1 cellular context compared by ENCODE assay signal in genomic region chr6:41051873-41052272, GRCh38.
A peak's percentile ranks its signal among the peaks of the same experiment; 100 is the strongest.
TF ChIP-seq lines count a peak whose summit lies in the region.

No MANE protein-coding gene starts in this region.

TF ChIP-seq in K562, 482 proteins besides CTCF, POLR2A, EP300 and RAD21 (continues in another document):
- TF ChIP-seq PCBP1 (IDR thresholded peaks at IDR 0.05; ENCODE audit: low read depth, low read length, poor library complexity, severe bottlenecking) (no peak), CHD2 (IDR thresholded peaks at IDR 0.05; ENCODE audit: low read depth, low read length) (no peak), LARP7 (IDR thresholded peaks at IDR 0.05) (no peak), EHMT2 (IDR thresholded peaks at IDR 0.05) (peak; percentile 39; the same call in 1 of the 2 replicates), ZNF121 (CRISPR knock-in tag; conservative IDR thresholded peaks at IDR 0.05) (no peak), JUN (IDR thresholded peaks at IDR 0.05; ENCODE audit: borderline replicate concordance, low read depth, low read length) (no peak), JUN (CRISPR knock-in tag; IDR thresholded peaks at IDR 0.05; ENCODE audit: borderline replicate concordance) (no peak), HBP1 (CRISPR knock-in tag; IDR thresholded peaks at IDR 0.05) (peak; percentile 52; the same call in 1 of the 2 replicates), ZNF699 (CRISPR knock-in tag; IDR thresholded peaks at IDR 0.05; ENCODE audit: insufficient replicate concordance) (no peak), ZNF146 (CRISPR knock-in tag; IDR thresholded peaks at IDR 0.05; ENCODE audit: unreplicated experiment) (no peak), HNRNPK (IDR thresholded peaks at IDR 0.05; ENCODE audit: low read depth, low read length, poor library complexity, severe bottlenecking) (no peak), GATAD2B (IDR thresholded peaks at IDR 0.05; ENCODE audit: borderline replicate concordance) (no peak), PHTF2 (CRISPR knock-in tag; IDR thresholded peaks at IDR 0.05) (no peak), ZNF253 (CRISPR knock-in tag; conservative IDR thresholded peaks at IDR 0.05) (no peak), FOSL1 (tag; conservative IDR thresholded peaks at IDR 0.05) (no peak), RFX1 (IDR thresholded peaks at IDR 0.05) (no peak), POLR2B (IDR thresholded peaks at IDR 0.05; ENCODE audit: low read depth, partially characterized antibody) (no peak), C11orf30 (IDR thresholded peaks at IDR 0.05; ENCODE audit: low read depth) (no peak), THRAP3 (IDR thresholded peaks at IDR 0.05; ENCODE audit: borderline replicate concordance) (no peak), IRF1 (CRISPR knock-in tag; IDR thresholded peaks at IDR 0.05; ENCODE audit: borderline replicate concordance) (no peak), L3MBTL2 (IDR thresholded peaks at IDR 0.05) (no peak), ZNF707 (CRISPR knock-in tag; conservative IDR thresholded peaks at IDR 0.05) (no peak), ZNF197 (CRISPR knock-in tag; IDR thresholded peaks at IDR 0.05; ENCODE audit: low read depth) (no peak), SRSF7 (optimal IDR thresholded peaks at IDR 0.05; ENCODE audit: low read depth, low read length) (no peak), EGR1 (conservative IDR thresholded peaks at IDR 0.05) (no peak), MAX (CRISPR knock-in tag; IDR thresholded peaks at IDR 0.05) (no peak), HSF4 (CRISPR knock-in tag; IDR thresholded peaks at IDR 0.05; ENCODE audit: borderline replicate concordance) (no peak), TCF7L2 (IDR thresholded peaks at IDR 0.05; ENCODE audit: low read depth, low read length) (no peak), POLR2H (tag; IDR thresholded peaks at IDR 0.05; ENCODE audit: low read depth) (no peak), ZNF23 (CRISPR knock-in tag; IDR thresholded peaks at IDR 0.05) (no peak), PYGO2 (tag; IDR thresholded peaks at IDR 0.05) (no peak), HDGF (IDR thresholded peaks at IDR 0.05) (no peak), MITF (IDR thresholded peaks at IDR 0.05) (no peak), ZNF512 (tag; IDR thresholded peaks at IDR 0.05) (no peak), ZBTB26 (CRISPR knock-in tag; IDR thresholded peaks at IDR 0.05) (0 out of 2 replicates have a peak, but pooled peaks have one; percentile 44), DLX4 (CRISPR knock-in tag; IDR thresholded peaks at IDR 0.05) (no peak), HMGXB4 (CRISPR knock-in tag; IDR thresholded peaks at IDR 0.05) (no peak), ARID3A (IDR thresholded peaks at IDR 0.05; ENCODE audit: borderline replicate concordance, low read depth, low read length) (no peak), HINFP (tag; conservative IDR thresholded peaks at IDR 0.05; ENCODE audit: low read depth) (no peak), CAMTA2 (CRISPR knock-in tag; conservative IDR thresholded peaks at IDR 0.05) (no peak), GATA2 (CRISPR knock-in tag; IDR thresholded peaks at IDR 0.05) (no peak), CEBPB (tag; IDR thresholded peaks at IDR 0.05) (no peak), SAFB2 (IDR thresholded peaks at IDR 0.05; ENCODE audit: borderline replicate concordance, low read depth, low read length, severe bottlenecking) (no peak), THAP7 (CRISPR knock-in tag; IDR thresholded peaks at IDR 0.05) (no peak), CBX2 (IDR thresholded peaks at IDR 0.05; ENCODE audit: insufficient read depth, low read length, poor library complexity, severe bottlenecking) (no peak), RBM14 (IDR thresholded peaks at IDR 0.05; ENCODE audit: borderline replicate concordance, insufficient read depth, low read depth, low read length) (no peak), ZNF217 (CRISPR knock-in tag; IDR thresholded peaks at IDR 0.05) (no peak), HEY1 (CRISPR knock-in tag; IDR thresholded peaks at IDR 0.05; ENCODE audit: borderline replicate concordance) (no peak), RERE (CRISPR knock-in tag; IDR thresholded peaks at IDR 0.05; ENCODE audit: borderline replicate concordance) (no peak)
